In the genomic region with DNA sequence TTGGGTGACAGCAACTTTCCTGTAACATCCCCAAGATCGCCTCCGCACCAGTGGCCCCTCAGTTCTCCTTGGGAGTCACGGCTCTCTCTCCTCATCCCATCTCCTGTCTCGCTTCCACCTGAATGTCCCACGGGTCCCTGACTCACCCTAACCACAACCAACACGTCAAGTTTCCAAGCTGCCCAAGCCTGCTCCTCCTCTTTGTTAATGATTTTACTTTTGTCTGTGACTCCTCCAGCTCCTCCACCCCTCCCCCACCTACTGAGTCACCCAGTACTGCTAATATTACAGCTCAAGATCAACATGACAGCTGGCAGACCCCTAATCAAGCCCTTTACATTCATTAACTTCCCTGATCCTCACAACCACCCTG, we compare ENCODE assay signal across 8 cellular contexts.
DNase-seq lines count a peak whose midpoint lies in the region; TF ChIP-seq lines count a peak whose summit lies in the region.

No MANE protein-coding gene starts in this region.

- DNase-seq in NCI-H2107 treated with DMSO at 0.1 percent for 48 hours (lab: John Stamatoyannopoulos, UW; ENCODE audit: unreplicated experiment) = peak; percentile 27
- DNase-seq in NCI-H2107 (lab: John Stamatoyannopoulos, UW) = no peak
- peak; percentile 40 to 44 for DNase-seq in activated CD4-positive, alpha-beta T cell treated with anti-CD3 and anti-CD28 coated beads for 4 hours
- DNase-seq in foreskin fibroblast = peak; percentile 80 to 87
- peak; percentile 28 to 32 for DNase-seq in stimulated activated CD8-positive, alpha-beta memory T cell treated with anti-CD3 and anti-CD28 coated beads, Interleukin-2, amount 100 ng/mL, for 48 hours (ENCODE audit: low read depth in 2 of 2)
- DNase-seq in SKM-1 treated with dmso at 0.1 percent for 144 hours (lab: John Stamatoyannopoulos, UW; ENCODE audit: unreplicated experiment) = no peak
- no peak for DNase-seq in retina
- no peak for DNase-seq in NCI-H146 treated with DMSO at 0.1 percent for 48 hours (lab: John Stamatoyannopoulos, UW; ENCODE audit: unreplicated experiment)

- H3K4me3 ChIP-seq in foreskin fibroblast (ENCODE audit: low read depth in 1 of 2, low read length in 2 of 2) = no peak overlapping the region

- no peak for TF ChIP-seq CTCF in foreskin fibroblast (IDR thresholded peaks at IDR 0.05; ENCODE audit: low read depth, low read length)

Comparison
In these comparisons a context has a peak if more than half of its experiments do, and no peak if none do; other contexts are left out.
1. DNase-seq: peak in NCI-H2107 treated with DMSO at 0.1 percent for 48 hours (single experiment), activated CD4-positive, alpha-beta T cell treated with anti-CD3 and anti-CD28 coated beads for 4 hours (2 of 2), foreskin fibroblast (2 of 2) and stimulated activated CD8-positive, alpha-beta memory T cell treated with anti-CD3 and anti-CD28 coated beads, Interleukin-2, amount 100 ng/mL, for 48 hours (2 of 2); none in NCI-H2107 (single experiment), SKM-1 treated with dmso at 0.1 percent for 144 hours (single experiment), retina (single experiment) and NCI-H146 treated with DMSO at 0.1 percent for 48 hours (single experiment).